In genomic region chr18:69947361-69948106, GRCh38 we compare ENCODE assay signal across 10 cellular contexts. TPM values are rescaled to one million over a fixed set of nuclear protein-coding genes. Genes with fewer than 3 reads are reported as not detected.
DNase-seq lines count a peak whose midpoint lies in the region; ATAC-seq, FAIRE-seq and TF ChIP-seq lines count a peak whose summit lies in the region.
"Had no signal": no experiment of that assay in that cellular context is flagged by ENCODE, and none has a peak within 500 bp of the region (broad histone marks: within the 10 kb centered on the region; RNA-seq: fewer than 3 reads in every experiment).

Gene CD226 (minus strand): TSS chr18:69947873. CDS start chr18:69947406, 467 bp downstream.

- H3K4me3 ChIP-seq in GM12865 (ENCODE audit: low read depth, low read length): peak within 1 kb of the TSS; percentile 50
- peak within 1 kb of the TSS; percentile 45 for H3K4me3 ChIP-seq in Jurkat, Clone E6-1 (ENCODE audit: low read length)

- H3K9me3 Mint-ChIP-seq in dendritic cell treated with granulocyte-macrophage colony-stimulating factor and Interleukin-4, amounts not matched to agents 40 ng/mL and 50 ng/mL, for 4 days: peaks cover 7% of the 10 kb centered on the region
- H3K9me3 Mint-ChIP-seq: activated naive CD4-positive, alpha-beta T cell treated with anti-CD3 and anti-CD28 coated beads, Interleukin-2, amount 50 U/mL, for 24 hours had no signal

- H3K36me3 Mint-ChIP-seq in dendritic cell treated with granulocyte-macrophage colony-stimulating factor and Interleukin-4, amounts not matched to agents 40 ng/mL and 50 ng/mL, for 4 days (ENCODE audit: low read depth): peaks cover 30% of the 10 kb centered on the region
- H3K36me3 Mint-ChIP-seq: type B pancreatic cell had no signal

- FAIRE-seq in urothelium cell line (lab: Jason Lieb, UNC): no peak

- intact Hi-C loops in dendritic cell treated with granulocyte-macrophage colony-stimulating factor and Interleukin-4, amounts not matched to agents 40 ng/mL and 50 ng/mL, for 4 days (cut with micrococcal nuclease): loop anchor here (10.0 kb wide), 1 partner anchor 1113 kb away; no protein-coding TSS in a partner anchor

- peaks cover 37% of the 10 kb centered on the region for H3K4me1 Mint-ChIP-seq in dendritic cell treated with granulocyte-macrophage colony-stimulating factor and Interleukin-4, amounts not matched to agents 40 ng/mL and 50 ng/mL, for 4 days (ENCODE audit: low read depth)

- H3K4me3 Mint-ChIP-seq in dendritic cell treated with granulocyte-macrophage colony-stimulating factor and Interleukin-4, amounts not matched to agents 40 ng/mL and 50 ng/mL, for 4 days: peak within 1 kb of the TSS; percentile 69
- H3K4me3 Mint-ChIP-seq: activated naive CD4-positive, alpha-beta T cell treated with anti-CD3 and anti-CD28 coated beads, Interleukin-2, amount 50 U/mL, for 24 hours; type B pancreatic cell had no signal

- DNase-seq in GM12865 (ENCODE audit: low read depth) (peak; percentile 71), activated gamma-delta T cell treated with Interleukin-2 at 50 U/mL for 16 hours (no peak), NCI-H1048 (lab: John Stamatoyannopoulos, UW) (no peak), urothelium cell line (ENCODE audit: low spot score) (no peak)
- peak; percentile 87 for DNase-seq in Jurkat, Clone E6-1 (ENCODE audit: low read depth, low spot score)

- no peak within 1 kb of the TSS for H3K27ac Mint-ChIP-seq in dendritic cell treated with granulocyte-macrophage colony-stimulating factor and Interleukin-4, amounts not matched to agents 40 ng/mL and 50 ng/mL, for 4 days
- H3K27ac Mint-ChIP-seq: activated naive CD4-positive, alpha-beta T cell treated with anti-CD3 and anti-CD28 coated beads, Interleukin-2, amount 50 U/mL, for 24 hours; type B pancreatic cell had no signal

- H3K27me3 Mint-ChIP-seq in dendritic cell treated with granulocyte-macrophage colony-stimulating factor and Interleukin-4, amounts not matched to agents 40 ng/mL and 50 ng/mL, for 4 days: no peaks in the 10 kb centered on the region
- H3K27me3 Mint-ChIP-seq: activated naive CD4-positive, alpha-beta T cell treated with anti-CD3 and anti-CD28 coated beads, Interleukin-2, amount 50 U/mL, for 24 hours; type B pancreatic cell had no signal

- TF ChIP-seq CTCF in GM12865 (IDR thresholded peaks at IDR 0.05; ENCODE audit: insufficient read depth, low read depth, low read length, missing control alignments): no peak

- ATAC-seq in GM21360 (IDR thresholded peaks at IDR 0.05; ENCODE audit: unreplicated experiment) (peak; percentile 42), HG02759 (IDR thresholded peaks at IDR 0.05; ENCODE audit: unreplicated experiment) (no peak)

RNA-seq across cellular contexts. Expression of gene CD226, which starts in this region (rescaled TPM):
- polyA plus RNA-seq in Jurkat, Clone E6-1 (2012; ENCODE audit: insufficient read depth, insufficient read length): not detected

Comparison
In these comparisons a context has a peak if more than half of its experiments do, and no peak if none do; other contexts are left out.
1. DNase-seq: peak in GM12865 (single experiment) and Jurkat, Clone E6-1 (single experiment); none in activated gamma-delta T cell treated with Interleukin-2 at 50 U/mL for 16 hours (single experiment), NCI-H1048 (single experiment) and urothelium cell line (single experiment).